ENCODE assay signal across 9 cellular contexts in the genomic region with DNA sequence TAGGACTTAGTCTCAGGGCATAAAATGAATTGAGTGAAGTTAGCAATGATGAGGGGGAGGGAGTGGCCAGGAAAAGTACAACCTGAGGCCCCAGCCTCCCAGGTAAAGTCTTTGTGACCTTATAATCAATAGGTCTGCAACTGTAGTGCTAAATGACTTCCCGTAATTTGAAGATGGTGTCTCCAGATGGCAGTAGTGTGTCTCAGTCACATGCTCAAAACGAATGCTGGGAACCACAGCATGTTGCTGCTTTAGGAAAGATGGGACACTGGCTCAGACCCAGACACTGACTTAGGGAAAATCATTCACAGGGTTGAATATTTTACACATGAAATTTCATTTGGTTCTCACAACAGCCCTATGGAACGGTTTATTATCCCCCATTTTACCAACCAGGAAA. TPM values are rescaled to one million over a fixed set of nuclear protein-coding genes. Genes with fewer than 3 reads are reported as not detected.
DNase-seq lines count a peak whose midpoint lies in the region; ATAC-seq and TF ChIP-seq lines count a peak whose summit lies in the region.
"Had no signal": no experiment of that assay in that cellular context is flagged by ENCODE, and none has a peak within 500 bp of the region (broad histone marks: within the 10 kb centered on the region; RNA-seq: fewer than 3 reads in every experiment).

No MANE protein-coding gene starts in this region.

- H3K4me1 ChIP-seq in HAP-1 (peaks cover 12% of the 10 kb centered on the region), OCI-LY3 (ENCODE audit: low read length) (peaks cover 22% of the 10 kb centered on the region)

- H3K9ac ChIP-seq in OCI-LY3 (ENCODE audit: low read length), result no peak overlapping the region

- H3K36me3 ChIP-seq in HAP-1 (replicated peaks), result no peaks in the 10 kb centered on the region
- H3K36me3 ChIP-seq in OCI-LY3 (replicated peaks; ENCODE audit: low read depth, low read length), result no peaks in the 10 kb centered on the region
- H3K36me3 ChIP-seq: heart left ventricle had no signal

- in situ Hi-C loops in HAP-1 (cut with MboI; ENCODE audit: low sequenced_read_pairs), result no loop called here

- DNase-seq in AG04449 (ENCODE audit: low read depth, low spot score) (no peak), HAP-1 (ENCODE audit: low spot score in 2 of 2) (peak; percentile 47 to 61), fibroblast of the aortic adventitia (ENCODE audit: low read depth) (no peak), NCI-H2081 treated with DMSO at 0.1 percent for 48 hours (lab: John Stamatoyannopoulos, UW) (no peak), cerebellar cortex (ENCODE audit: low spot score) (no peak)

- POLR2A ChIA-PET in AG04449 (lab: Yijun Ruan, JAX), result no interaction called here

- H3K79me2 ChIP-seq in OCI-LY3 (ENCODE audit: low read length), result no peaks in the 10 kb centered on the region

- H3K27me3 ChIP-seq in HAP-1 (ENCODE audit: low read depth) (no peaks in the 10 kb centered on the region), OCI-LY3 (ENCODE audit: low read depth, low read length) (peaks cover 43% of the 10 kb centered on the region)
- H3K27me3 ChIP-seq: heart left ventricle had no signal

- H3K4me2 ChIP-seq in OCI-LY3 (ENCODE audit: low read length), result 0 out of 2 replicates have a peak overlapping the region, but pooled peaks have one; percentile 24

- H3K9me3 ChIP-seq in HAP-1 (no peaks in the 10 kb centered on the region), OCI-LY3 (ENCODE audit: insufficient read depth, low read length) (no peaks in the 10 kb centered on the region)
- H3K9me3 ChIP-seq: heart left ventricle had no signal

- H3K27ac ChIP-seq in OCI-LY3 (ENCODE audit: low read length), result no peak overlapping the region
- H3K27ac ChIP-seq: heart left ventricle had no signal

- peaks cover 12% of the 10 kb centered on the region; the same call in 1 of the 2 replicates for H4K20me1 ChIP-seq in OCI-LY3 (ENCODE audit: insufficient read depth, low read length)

- peak; percentile 14 for TF ChIP-seq CTCF in AG04449 (IDR thresholded peaks at IDR 0.05; ENCODE audit: insufficient read depth, low read length, missing control alignments)
- TF ChIP-seq CTCF in OCI-LY3 (IDR thresholded peaks at IDR 0.05; ENCODE audit: low read depth, low read length), result peak; percentile 43
- peak; percentile 9 for TF ChIP-seq CTCF in fibroblast of the aortic adventitia (IDR thresholded peaks at IDR 0.05; ENCODE audit: insufficient read depth, low read length)

- ATAC-seq in HG02588 (IDR thresholded peaks at IDR 0.05; ENCODE audit: unreplicated experiment) (no peak), GM21515 (IDR thresholded peaks at IDR 0.05; ENCODE audit: unreplicated experiment) (no peak)
- ATAC-seq: heart left ventricle had no signal

- H2AFZ ChIP-seq in OCI-LY3 (ENCODE audit: low read depth, low read length), result 0 out of 2 replicates have a peak overlapping the region, but pooled peaks have one; percentile 1

- CTCF ChIA-PET in AG04449 (lab: Yijun Ruan, JAX), result interaction anchor here (0.7 to 3.6 kb wide), 13 partner anchors 8 to 114 kb away, joined by 3 to 22 read pairs (median 4); a partner anchor contains a TSS

- no peak overlapping the region for H3K4me3 ChIP-seq in AG04449 (ENCODE audit: low read depth, low read length)
- H3K4me3 ChIP-seq in HAP-1, result no peak overlapping the region
- H3K4me3 ChIP-seq in OCI-LY3 (ENCODE audit: low read length), result no peak overlapping the region
- H3K4me3 ChIP-seq in fibroblast of the aortic adventitia (ENCODE audit: low read depth, low read length), result no peak overlapping the region
- H3K4me3 ChIP-seq: heart left ventricle had no signal

RNA-seq across cellular contexts. Expression of a gene that starts 10.3 kb away (rescaled TPM):
- 22.0 and 26.8 TPM in 2 replicates for total RNA-seq in fibroblast of the aortic adventitia (ENCODE audit: low replicate concordance)

RNA-seq across cellular contexts. Expression of a gene that starts 17.6 kb away (rescaled TPM):
- total RNA-seq in fibroblast of the aortic adventitia (ENCODE audit: low replicate concordance), result 32.5 and 46.6 TPM in 2 replicates

Comparison
In these comparisons a context has a peak if more than half of its experiments do, and no peak if none do; other contexts are left out.
1. DNase-seq: peak in HAP-1 (2 of 2); none in AG04449 (single experiment), fibroblast of the aortic adventitia (single experiment), NCI-H2081 treated with DMSO at 0.1 percent for 48 hours (single experiment) and cerebellar cortex (single experiment).
2. Peak in every context shown above with its lines, with median percentiles within 50 percentile points of each other: CTCF ChIP-seq.